1 cellular context compared by ENCODE assay signal in genomic region chr3:172311217-172311616, GRCh38.
TF ChIP-seq lines count a peak whose summit lies in the region.

No MANE protein-coding gene starts in this region.

TF ChIP-seq in WTC11, 78 proteins besides CTCF, POLR2A, EP300 and RAD21 (continued from another document):
- TF ChIP-seq ZNF423 (CRISPR knock-in tag; IDR thresholded peaks at IDR 0.05) = no peak
